29 cellular contexts compared by ENCODE assay signal in genomic region chr10:44377651-44378310, GRCh38.
"Had no signal": no experiment of that assay in that cellular context is flagged by ENCODE, and none has a peak within 500 bp of the region (broad histone marks: within the 10 kb centered on the region; RNA-seq: fewer than 3 reads in every experiment).

No MANE protein-coding gene starts in this region.

- H3K4me3 ChIP-seq: colonic mucosa, gastrocnemius medialis, left ventricle myocardium inferior, lung, mucosa of descending colon, prostate gland, right atrium auricular region, sigmoid colon, testis, tibial artery, uterus had no signal

- H3K9me3 ChIP-seq: colonic mucosa, gastrocnemius medialis, left ventricle myocardium inferior, mucosa of descending colon, prostate gland, right atrium auricular region, sigmoid colon, testis, tibial artery, uterus had no signal

- H3K4me1 ChIP-seq: colonic mucosa, prostate gland had no signal

- H2AFZ ChIP-seq: parathyroid adenoma had no signal

- H3K4me3 Mint-ChIP-seq: dendritic cell treated with granulocyte-macrophage colony-stimulating factor and Interleukin-4, amounts not matched to agents 40 ng/mL and 50 ng/mL, for 4 days; endodermal cell; memory B cell; mesothelial cell of epicardium; natural killer cell treated with Interleukin-12 subunit alpha and Interleukin-12 subunit beta and Interleukin-15 and Interleukin-18, amount 100 ng/mL, for 72 hours; neural crest cell; stimulated activated memory B cell treated with anti-CD40 and anti-IgM and Interleukin-4, amounts not matched to agents 10 μg/mL and 1 μg/mL and 100 μg/mL, for 72 hours; type B pancreatic cell had no signal

- H3K9me3 Mint-ChIP-seq: dendritic cell treated with granulocyte-macrophage colony-stimulating factor and Interleukin-4, amounts not matched to agents 40 ng/mL and 50 ng/mL, for 4 days; endodermal cell; memory B cell; mesothelial cell of epicardium; naive B cell; natural killer cell treated with Interleukin-12 subunit alpha and Interleukin-12 subunit beta and Interleukin-15 and Interleukin-18, amount 100 ng/mL, for 72 hours; neural crest cell; type B pancreatic cell had no signal

- H3K4me1 Mint-ChIP-seq: memory B cell; naive B cell; stimulated activated memory B cell treated with anti-CD40 and anti-IgM and Interleukin-4, amounts not matched to agents 10 μg/mL and 1 μg/mL and 100 μg/mL, for 72 hours had no signal

- H3K27me3 ChIP-seq: colonic mucosa, gastrocnemius medialis, right atrium auricular region, testis, tibial artery, uterus had no signal

- H3K36me3 ChIP-seq: colonic mucosa, prostate gland, uterus had no signal

- H3K36me3 Mint-ChIP-seq: memory B cell; mesothelial cell of epicardium; naive B cell; natural killer cell treated with Interleukin-12 subunit alpha and Interleukin-12 subunit beta and Interleukin-15 and Interleukin-18, amount 100 ng/mL, for 72 hours; stimulated activated memory B cell treated with anti-CD40 and anti-IgM and Interleukin-4, amounts not matched to agents 10 μg/mL and 1 μg/mL and 100 μg/mL, for 72 hours had no signal

- H3K27ac ChIP-seq: colonic mucosa, epithelial cell of prostate, gastrocnemius medialis, left ventricle myocardium inferior, parathyroid adenoma, prostate gland, right atrium auricular region, sigmoid colon, testis, tibial artery had no signal

- H3K27me3 Mint-ChIP-seq: memory B cell; natural killer cell treated with Interleukin-12 subunit alpha and Interleukin-12 subunit beta and Interleukin-15 and Interleukin-18, amount 100 ng/mL, for 72 hours had no signal

- DNase-seq: colonic mucosa; effector CD8-positive, alpha-beta T cell; endodermal cell; foreskin fibroblast; gastrocnemius medialis; left colon; left ventricle myocardium inferior; mucosa of descending colon; naive B cell; stimulated activated CD4-positive, alpha-beta T cell treated with anti-CD3 and anti-CD28 coated beads, Interleukin-4, amount 100 ng/mL, for 4 hours; stimulated activated naive CD8-positive, alpha-beta T cell treated with anti-CD3 and anti-CD28 coated beads, Interleukin-15, Interleukin-2, amounts not matched to agents 100 U/mL and 50 U/mL, for 24 hours; substantia nigra; testis; uterus had no signal

- H3K27ac Mint-ChIP-seq: dendritic cell treated with granulocyte-macrophage colony-stimulating factor and Interleukin-4, amounts not matched to agents 40 ng/mL and 50 ng/mL, for 4 days; endodermal cell; memory B cell; mesothelial cell of epicardium; naive B cell; natural killer cell treated with Interleukin-12 subunit alpha and Interleukin-12 subunit beta and Interleukin-15 and Interleukin-18, amount 100 ng/mL, for 72 hours; stimulated activated memory B cell treated with anti-CD40 and anti-IgM and Interleukin-4, amounts not matched to agents 10 μg/mL and 1 μg/mL and 100 μg/mL, for 72 hours; type B pancreatic cell had no signal

- ATAC-seq: esophagus mucosa; gastrocnemius medialis; left colon; mucosa of descending colon; natural killer cell treated with Interleukin-12 subunit alpha and Interleukin-12 subunit beta and Interleukin-15 and Interleukin-18, amount 100 ng/mL, for 72 hours; stimulated activated memory B cell treated with anti-CD40 and anti-IgM and Interleukin-4, amounts not matched to agents 10 μg/mL and 1 μg/mL and 100 μg/mL, for 72 hours; stimulated activated naive CD8-positive, alpha-beta T cell treated with anti-CD3 and anti-CD28 coated beads, Interleukin-15, Interleukin-2, amounts not matched to agents 100 U/mL and 50 U/mL, for 24 hours had no signal
